22 cellular contexts compared by ENCODE assay signal in the genomic region with DNA sequence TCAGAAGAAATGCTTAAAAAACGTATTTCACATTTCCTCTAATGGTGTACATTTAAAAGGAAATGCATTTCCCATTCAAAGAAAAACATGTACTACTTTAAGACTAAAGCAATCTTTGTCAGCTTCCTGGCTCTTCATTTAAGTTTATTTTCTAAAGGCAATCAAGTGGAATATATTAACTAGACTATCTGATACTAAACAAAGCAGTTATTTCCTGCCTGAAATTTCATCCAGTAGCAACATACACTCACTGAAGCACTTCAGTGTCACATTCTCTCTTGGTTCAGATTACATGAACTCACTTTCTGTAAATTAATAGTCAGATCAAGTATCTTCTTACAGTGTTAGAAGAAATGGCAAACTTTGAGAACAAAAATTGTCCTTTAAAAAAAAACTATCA. TPM values are rescaled to one million over a fixed set of nuclear protein-coding genes. Genes with fewer than 3 reads are reported as not detected.
DNase-seq lines count a peak whose midpoint lies in the region; ATAC-seq and TF ChIP-seq lines count a peak whose summit lies in the region.
"Had no signal": no experiment of that assay in that cellular context is flagged by ENCODE, and none has a peak within 500 bp of the region (broad histone marks: within the 10 kb centered on the region; RNA-seq: fewer than 3 reads in every experiment).

No MANE protein-coding gene starts in this region.

- H3K9ac ChIP-seq in SK-N-MC (ENCODE audit: insufficient read length), result peak overlapping the region; percentile 64
- H3K9ac ChIP-seq in neural progenitor cell, result no peak overlapping the region

- H3K4me1 ChIP-seq in CD4-positive, CD25-positive, alpha-beta regulatory T cell (ENCODE audit: control insufficient read depth, insufficient read depth, low read length, poor library complexity, severe bottlenecking), result peaks cover 23% of the 10 kb centered on the region
- no peaks in the 10 kb centered on the region for H3K4me1 ChIP-seq in neural progenitor cell

- H4K20me1 ChIP-seq in neural progenitor cell (ENCODE audit: low read depth), result peaks cover 6% of the 10 kb centered on the region

- ATAC-seq in CD4-positive, CD25-positive, alpha-beta regulatory T cell (ENCODE audit: low read depth in 2 of 2), result peak in 1 of 2 donors; percentile 16
- ATAC-seq: activated CD4-positive, alpha-beta T cell treated with anti-CD3 and anti-CD28 coated beads for 36 hours; esophagus mucosa; HCT116; heart left ventricle; right lobe of liver; upper lobe of right lung had no signal

- H3K27me3 ChIP-seq in CD4-positive, CD25-positive, alpha-beta regulatory T cell (ENCODE audit: control insufficient read depth, insufficient read depth, low read length), result no peaks in the 10 kb centered on the region
- H3K27me3 ChIP-seq in neural progenitor cell, result no peaks in the 10 kb centered on the region
- H3K27me3 ChIP-seq: heart left ventricle, right lobe of liver, stomach, upper lobe of right lung had no signal

- no peak for TF ChIP-seq CTCF in fibroblast of pulmonary artery (IDR thresholded peaks at IDR 0.05; ENCODE audit: low read length, missing control alignments)
- no peak for TF ChIP-seq CTCF in neural progenitor cell (IDR thresholded peaks at IDR 0.05)

- no peaks in the 10 kb centered on the region for H3K27me3 Mint-ChIP-seq in CD4-positive, CD25-positive, alpha-beta regulatory T cell
- H3K27me3 Mint-ChIP-seq in neural progenitor cell (ENCODE audit: insufficient read depth, low read depth), result no peaks in the 10 kb centered on the region
- peaks cover 0 to 1% (median 0%) of the 10 kb centered on the region in 3 donors for H3K27me3 Mint-ChIP-seq in immature natural killer cell (ENCODE audit: low read depth in 3 of 3)
- H3K27me3 Mint-ChIP-seq: activated CD4-positive, alpha-beta T cell treated with anti-CD3 and anti-CD28 coated beads for 36 hours had no signal

- H3K4me3 Mint-ChIP-seq in CD4-positive, CD25-positive, alpha-beta regulatory T cell, result peak overlapping the region in 2 of 4 donors; percentile 10 to 57
- H3K4me3 Mint-ChIP-seq in neural progenitor cell (no peak overlapping the region), immature natural killer cell (no peak overlapping the region)
- H3K4me3 Mint-ChIP-seq: activated CD4-positive, alpha-beta T cell treated with anti-CD3 and anti-CD28 coated beads for 36 hours; activated naive CD4-positive, alpha-beta T cell treated with anti-CD3 and anti-CD28 coated beads for 36 hours had no signal

- DNase-seq in CD4-positive, CD25-positive, alpha-beta regulatory T cell, result peak in 1 of 3 donors; percentile 33
- peak; percentile 62 for DNase-seq in Caki2 (ENCODE audit: low read depth)
- DNase-seq in SK-N-MC (ENCODE audit: low read depth, low spot score), result peak; percentile 53
- DNase-seq in fibroblast of pulmonary artery (ENCODE audit: low read depth), result peak; percentile 8
- no peak for DNase-seq in germinal center (ENCODE audit: low spot score)
- DNase-seq in NCI-H2196 (lab: John Stamatoyannopoulos, UW; ENCODE audit: unreplicated experiment), result no peak
- no peak for DNase-seq in neural progenitor cell (ENCODE audit: low spot score)
- no peak for DNase-seq in immature natural killer cell
- DNase-seq: activated CD4-positive, alpha-beta T cell treated with anti-CD3 and anti-CD28 coated beads for 36 hours; activated CD8-positive, alpha-beta memory T cell treated with anti-CD3 and anti-CD28 coated beads, Interleukin-2, amount 50 U/mL, for 4 hours; activated naive CD4-positive, alpha-beta T cell treated with anti-CD3 and anti-CD28 coated beads for 36 hours; DND-41; heart left ventricle; midbrain; NCI-H524; nucleus accumbens; right lobe of liver; SIG-M5; stomach; upper lobe of right lung had no signal

- in situ Hi-C loops in Caki2 (cut with HindIII; ENCODE audit: low pct_unique_long_range_greater_than_20kb, low sequenced_read_pairs), result no loop called here

- H3K4me3 ChIP-seq in CD4-positive, CD25-positive, alpha-beta regulatory T cell (ENCODE audit: low read depth, low read length), result peak overlapping the region; percentile 8
- peak overlapping the region; percentile 71 for H3K4me3 ChIP-seq in SK-N-MC
- no peak overlapping the region for H3K4me3 ChIP-seq in fibroblast of pulmonary artery (replicated peaks; ENCODE audit: low read depth, low read length)
- no peak overlapping the region for H3K4me3 ChIP-seq in neural progenitor cell
- H3K4me3 ChIP-seq: heart left ventricle, right lobe of liver, stomach, upper lobe of right lung had no signal

- H3F3A ChIP-seq in neural progenitor cell (ENCODE audit: low read depth), result no peaks in the 10 kb centered on the region

- no peaks in the 10 kb centered on the region for H3K9me3 ChIP-seq in CD4-positive, CD25-positive, alpha-beta regulatory T cell (ENCODE audit: control insufficient read depth in 2 of 2, low read length in 2 of 2)
- H3K9me3 ChIP-seq in SK-N-MC (ENCODE audit: low read depth, low read length) (no peaks in the 10 kb centered on the region), neural progenitor cell (ENCODE audit: low read depth) (no peaks in the 10 kb centered on the region)
- H3K9me3 ChIP-seq: right lobe of liver, stomach, upper lobe of right lung had no signal

- no peak overlapping the region for H2AFZ ChIP-seq in neural progenitor cell (replicated peaks)

- H3K4me1 Mint-ChIP-seq in CD4-positive, CD25-positive, alpha-beta regulatory T cell, result peaks cover 46 to 80% (median 66%) of the 10 kb centered on the region in 4 donors
- H3K4me1 Mint-ChIP-seq in neural progenitor cell, result no peaks in the 10 kb centered on the region
- H3K4me1 Mint-ChIP-seq in immature natural killer cell, result peaks cover 53 to 90% of the 10 kb centered on the region in 2 donors

- no peak overlapping the region for H3K4me2 ChIP-seq in neural progenitor cell

- no peak overlapping the region for H3K27ac Mint-ChIP-seq in CD4-positive, CD25-positive, alpha-beta regulatory T cell
- H3K27ac Mint-ChIP-seq in neural progenitor cell (no peak overlapping the region), immature natural killer cell (no peak overlapping the region)
- H3K27ac Mint-ChIP-seq: activated CD4-positive, alpha-beta T cell treated with anti-CD3 and anti-CD28 coated beads for 36 hours; activated naive CD4-positive, alpha-beta T cell treated with anti-CD3 and anti-CD28 coated beads for 36 hours had no signal

- peaks cover 83% of the 10 kb centered on the region for H3K79me2 ChIP-seq in neural progenitor cell (ENCODE audit: low read depth)

- peaks cover 0 to 1% (median 0%) of the 10 kb centered on the region in 7 donors for H3K9me3 Mint-ChIP-seq in CD4-positive, CD25-positive, alpha-beta regulatory T cell
- H3K9me3 Mint-ChIP-seq in neural progenitor cell (no peaks in the 10 kb centered on the region), immature natural killer cell (no peaks in the 10 kb centered on the region)
- H3K9me3 Mint-ChIP-seq: activated naive CD4-positive, alpha-beta T cell treated with anti-CD3 and anti-CD28 coated beads for 36 hours had no signal

- H3K36me3 ChIP-seq in CD4-positive, CD25-positive, alpha-beta regulatory T cell (ENCODE audit: control insufficient read depth, insufficient read depth, low read length), result no peaks in the 10 kb centered on the region
- H3K36me3 ChIP-seq in SK-N-MC (ENCODE audit: insufficient read depth, low read length) (no peaks in the 10 kb centered on the region), neural progenitor cell (no peaks in the 10 kb centered on the region)
- H3K36me3 ChIP-seq: heart left ventricle, right lobe of liver, upper lobe of right lung had no signal

- H3K36me3 Mint-ChIP-seq in CD4-positive, CD25-positive, alpha-beta regulatory T cell, result peaks cover 10% of the 10 kb centered on the region
- H3K36me3 Mint-ChIP-seq in neural progenitor cell (no peaks in the 10 kb centered on the region), immature natural killer cell (no peaks in the 10 kb centered on the region)

- no peak overlapping the region for H3K27ac ChIP-seq in CD4-positive, CD25-positive, alpha-beta regulatory T cell (ENCODE audit: insufficient read depth, low read length, poor library complexity, severe bottlenecking)
- H3K27ac ChIP-seq in SK-N-MC, result peak overlapping the region; percentile 93
- no peak overlapping the region for H3K27ac ChIP-seq in neural progenitor cell
- H3K27ac ChIP-seq: heart left ventricle, right lobe of liver, stomach, upper lobe of right lung had no signal

RNA-seq across cellular contexts. Expression of a gene that starts 42.5 kb away (rescaled TPM):
- 95.3 TPM for total RNA-seq in CD4-positive, CD25-positive, alpha-beta regulatory T cell
- polyA plus RNA-seq in CD4-positive, CD25-positive, alpha-beta regulatory T cell, result 10 to 100 TPM; 23.0 to 26.9 (median 24.5) TPM
- 23.3 and 23.6 TPM in 2 replicates for total RNA-seq in Caki2 (2014; rRNA removed; shearing (Covaris generic); ENCODE audit: low replicate concordance)
- 94.3 and 111 TPM in 2 replicates for total RNA-seq in neural progenitor cell (ENCODE audit: low replicate concordance)
- 10 to 100 TPM; 18.1 to 25.3 (median 19.6) TPM for polyA plus RNA-seq in immature natural killer cell

Comparison
In these comparisons a context has a peak if more than half of its experiments do, and no peak if none do; other contexts are left out.
1. DNase-seq: peak in Caki2 (single experiment), SK-N-MC (single experiment) and fibroblast of pulmonary artery (single experiment); none in germinal center (single experiment), NCI-H2196 (single experiment), neural progenitor cell (single experiment) and immature natural killer cell (0 of 3).
2. H3K4me3 ChIP-seq: peak in CD4-positive, CD25-positive, alpha-beta regulatory T cell (single experiment) and SK-N-MC (single experiment); none in fibroblast of pulmonary artery (single experiment) and neural progenitor cell (single experiment).